In the genomic region with DNA sequence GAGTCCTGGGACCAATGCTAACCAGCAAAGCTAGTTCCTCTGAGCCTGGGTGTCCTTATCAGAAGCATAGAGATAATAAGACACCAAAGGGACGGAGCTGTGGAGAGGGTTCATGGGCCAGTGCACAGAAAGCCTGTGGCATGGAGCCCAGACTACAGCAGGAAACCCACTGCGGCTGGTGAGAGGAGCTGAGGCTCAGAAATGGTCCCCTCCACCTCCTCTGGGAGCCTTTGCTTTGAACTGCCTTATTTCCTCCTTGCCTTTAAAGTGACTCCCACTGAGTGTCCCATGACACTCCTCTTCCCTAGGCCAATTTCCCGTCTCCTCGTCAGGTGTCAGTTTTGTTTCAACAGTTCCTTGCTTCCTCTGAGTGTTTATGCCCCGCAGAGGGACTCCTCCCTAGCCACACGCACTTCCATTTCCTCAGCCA, we compare ENCODE assay signal across 12 cellular contexts. TPM values are rescaled to one million over a fixed set of nuclear protein-coding genes. Genes with fewer than 3 reads are reported as not detected.
A peak's percentile ranks its signal among the peaks of the same experiment; 100 is the strongest.
DNase-seq lines count a peak whose midpoint lies in the region; ATAC-seq and TF ChIP-seq lines count a peak whose summit lies in the region.
"Had no signal": no experiment of that assay in that cellular context is flagged by ENCODE, and none has a peak within 500 bp of the region (broad histone marks: within the 10 kb centered on the region; RNA-seq: fewer than 3 reads in every experiment).

No MANE protein-coding gene starts in this region.

- H3K4me3 ChIP-seq in liver (ENCODE audit: low read depth in 1 of 3, low read length in 3 of 3): peak overlapping the region; percentile 54 to 88 (median 80)
- H3K4me3 ChIP-seq: prostate gland had no signal

- DNase-seq in Kasumi-1 (lab: John Stamatoyannopoulos, UW): peak; percentile 72 to 73
- DNase-seq in dermis blood vessel endothelial cell: peak; percentile 70
- DNase-seq in substantia nigra (lab: John Stamatoyannopoulos, UW): no peak
- DNase-seq: activated CD4-positive, CD25-positive, alpha-beta regulatory T cell treated with anti-CD3 and anti-CD28 coated beads, Interleukin-2, amount 50 U/mL, for 72 hours; stimulated activated CD4-positive, alpha-beta T cell treated with anti-CD3 and anti-CD28 coated beads, Interleukin-4, amount 100 ng/mL, for 4 hours; stimulated activated naive CD4-positive, alpha-beta T cell treated with Interleukin-2 at 50 U/mL for 16 hours had no signal

- no peaks in the 10 kb centered on the region for H3K27me3 ChIP-seq in liver (ENCODE audit: control insufficient read depth in 4 of 4, insufficient read depth in 4 of 4, low read length in 3 of 4)

- peak overlapping the region; percentile 68 to 97 for H3K9ac ChIP-seq in liver (ENCODE audit: low read depth in 1 of 2, low read length in 2 of 2)

- peaks cover 0 to 5% (median 3%) of the 10 kb centered on the region in 4 donors for H3K36me3 ChIP-seq in liver (ENCODE audit: control insufficient read depth in 4 of 4, insufficient read depth in 3 of 4, low read depth in 1 of 4, low read length in 3 of 4)
- H3K36me3 ChIP-seq: prostate gland had no signal

- TF ChIP-seq RAD21 in liver (IDR thresholded peaks at IDR 0.05): no peak

- no peaks in the 10 kb centered on the region for H3K9me3 ChIP-seq in liver (ENCODE audit: control insufficient read depth in 4 of 4, low read length in 3 of 4)
- H3K9me3 ChIP-seq: prostate gland had no signal

- TF ChIP-seq CTCF in liver (IDR thresholded peaks at IDR 0.05; ENCODE audit: low read depth, low read length, missing input control): no peak

- ATAC-seq in HG03469 (IDR thresholded peaks at IDR 0.05; ENCODE audit: unreplicated experiment) (no peak), GM18517 (IDR thresholded peaks at IDR 0.05; ENCODE audit: unreplicated experiment) (no peak), GM18519 (IDR thresholded peaks at IDR 0.05; ENCODE audit: low FRiP score, unreplicated experiment) (no peak), HG02870 (IDR thresholded peaks at IDR 0.05; ENCODE audit: unreplicated experiment) (no peak)

- H3K27ac ChIP-seq in liver (ENCODE audit: low read depth in 1 of 2, low read length in 2 of 2) (peak overlapping the region; percentile 91 to 93), substantia nigra (ENCODE audit: low read depth, low read length, poor library complexity, severe bottlenecking) (peak overlapping the region; percentile 55)
- H3K27ac ChIP-seq: prostate gland had no signal

- peaks cover 16 to 96% (median 83%) of the 10 kb centered on the region in 4 donors for H3K4me1 ChIP-seq in liver (ENCODE audit: control insufficient read depth in 4 of 4, insufficient read depth in 4 of 4, low read length in 3 of 4)
- H3K4me1 ChIP-seq: prostate gland had no signal

- 21% methylated on average over 6 of the region's 6 CpGs for WGBS in liver

TF ChIP-seq in liver, 16 proteins besides CTCF, POLR2A, EP300 and RAD21:
- peak; percentile 15 for TF ChIP-seq MAX (IDR thresholded peaks at IDR 0.05)
- no peak for TF ChIP-seq YY1 (IDR thresholded peaks at IDR 0.05)

RNA-seq across cellular contexts. Expression of gene SLCO2B1, which starts 9.4 kb away (rescaled TPM):
- 3.7 and 7.8 TPM in 2 replicates for total RNA-seq in dermis blood vessel endothelial cell
- 100 to 1,000 TPM in 1 of 2 donors, 10 to 100 TPM in 1; 92.1 to 184 TPM for total RNA-seq in liver
- polyA plus RNA-seq in liver: 100 to 1,000 TPM in 1 of 2 donors, 10 to 100 TPM in 1; 52.7 to 179 TPM

Comparison
In these comparisons a context has a peak if more than half of its experiments do, and no peak if none do; other contexts are left out.
1. DNase-seq: peak in Kasumi-1 (2 of 2) and dermis blood vessel endothelial cell (single experiment); none in substantia nigra (0 of 49).
2. RNA of gene SLCO2B1, which starts 9.4 kb away (total RNA-seq): 92.1 to 184 TPM in liver; 3.7 to 7.8 TPM in dermis blood vessel endothelial cell; every median in the first group is over 10 times any median in the second.